In the genomic region with DNA sequence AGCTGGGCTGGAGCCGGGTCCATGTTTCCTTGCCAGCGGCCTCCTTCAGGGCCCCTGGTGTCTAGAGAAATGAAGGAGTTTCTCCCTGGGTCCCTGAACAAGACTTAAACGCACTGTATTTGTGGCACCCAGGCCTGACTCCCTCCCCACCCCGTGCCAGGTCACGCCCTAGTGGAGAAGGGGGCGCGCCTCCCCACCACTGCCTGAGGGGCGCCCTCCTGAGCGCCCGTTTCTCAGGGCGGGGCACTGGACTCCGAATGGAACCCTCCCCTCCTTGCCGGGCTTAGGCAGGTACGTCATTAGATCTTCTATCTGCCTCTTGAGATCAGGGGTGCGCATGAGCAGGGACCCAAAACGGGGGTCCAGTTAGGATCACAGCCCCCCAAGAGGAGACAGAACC, we compare ENCODE assay signal across 15 cellular contexts. TPM values are rescaled to one million over a fixed set of nuclear protein-coding genes. Genes with fewer than 3 reads are reported as not detected.
DNase-seq lines count a peak whose midpoint lies in the region; ATAC-seq, FAIRE-seq and TF ChIP-seq lines count a peak whose summit lies in the region.
"Had no signal": no experiment of that assay in that cellular context is flagged by ENCODE, and none has a peak within 500 bp of the region (broad histone marks: within the 10 kb centered on the region; RNA-seq: fewer than 3 reads in every experiment).

No MANE protein-coding gene starts in this region.

- no peak for TF ChIP-seq CTCF in SU-DHL-6 (IDR thresholded peaks at IDR 0.05; ENCODE audit: insufficient read depth, low read length, poor library complexity, severe bottlenecking)

- H4K20me1 ChIP-seq in SU-DHL-6 (ENCODE audit: low read depth, low read length), result no peaks in the 10 kb centered on the region

- WGBS in iPS DF 6.9 (ENCODE audit: insufficient coverage, insufficient read length), result no CpG with 5 or more reads among the region's 16 CpGs

- peak overlapping the region; percentile 52 for H3K4me2 ChIP-seq in SU-DHL-6 (ENCODE audit: low read depth, low read length, poor library complexity, severe bottlenecking)

- H3K36me3 ChIP-seq in SU-DHL-6 (ENCODE audit: low read length), result no peaks in the 10 kb centered on the region
- H3K36me3 ChIP-seq in iPS DF 6.9 (ENCODE audit: control insufficient read depth, insufficient read depth, low read length), result no peaks in the 10 kb centered on the region

- TF ChIP-seq POLR2A in GM12892 (IDR thresholded peaks at IDR 0.05; ENCODE audit: low read depth, low read length), result no peak

- peak overlapping the region; percentile 77 for H2AFZ ChIP-seq in SU-DHL-6 (ENCODE audit: low read depth, low read length, severe bottlenecking)

- H3K79me2 ChIP-seq in SU-DHL-6 (ENCODE audit: insufficient read depth, low read length), result no peaks in the 10 kb centered on the region

- H3K27me3 ChIP-seq in SU-DHL-6 (ENCODE audit: low read length), result no peaks in the 10 kb centered on the region
- peaks cover 1% of the 10 kb centered on the region; the same call in 1 of the 2 replicates for H3K27me3 ChIP-seq in iPS DF 6.9 (ENCODE audit: control insufficient read depth, insufficient read depth, low read length)
- H3K27me3 ChIP-seq: pancreas had no signal

- FAIRE-seq in GM12892 (lab: Jason Lieb, UNC), result peak; percentile 9
- FAIRE-seq: colon, GM19239, pancreas had no signal

- H3K27ac ChIP-seq in SU-DHL-6 (ENCODE audit: low read depth, low read length) (no peak overlapping the region), iPS DF 6.9 (ENCODE audit: low read length) (no peak overlapping the region), skin epidermis (peak overlapping the region in 3 of 21 experiments; percentile 27 to 74 (median 31))
- H3K27ac ChIP-seq: pancreas, SK-N-MC had no signal

- H3K4me1 ChIP-seq in iPS DF 6.9 (ENCODE audit: control insufficient read depth, insufficient read depth, low read length), result peaks cover 4% of the 10 kb centered on the region

- no peaks in the 10 kb centered on the region for H3F3A ChIP-seq in SU-DHL-6 (ENCODE audit: insufficient read depth)

- no peaks in the 10 kb centered on the region for H3K9me3 ChIP-seq in SU-DHL-6 (ENCODE audit: insufficient read depth, low read length)
- H3K9me3 ChIP-seq in iPS DF 6.9 (ENCODE audit: control insufficient read depth, insufficient read depth, low read length), result no peaks in the 10 kb centered on the region
- H3K9me3 ChIP-seq: pancreas had no signal

- no peak for DNase-seq in GM12892 (ENCODE audit: insufficient read length)
- DNase-seq in iPS DF 6.9 (ENCODE audit: low read depth, low spot score), result no peak
- DNase-seq in GM19240 (ENCODE audit: insufficient read length, low spot score), result no peak
- DNase-seq: activated T-cell treated with anti-CD3 and anti-CD28 coated beads, Interleukin-2, amount 50 U/mL, for 48 hours; GF-D8; KG1; NCI-H524 treated with DMSO at 0.1 percent for 48 hours had no signal

- no peaks in the 10 kb centered on the region for H3K9me2 ChIP-seq in SU-DHL-6 (replicated peaks; ENCODE audit: insufficient read depth, low read length)

- H3K4me3 ChIP-seq in SU-DHL-6 (ENCODE audit: insufficient read depth, low read length, poor library complexity, severe bottlenecking) (peak overlapping the region; percentile 45), iPS DF 6.9 (ENCODE audit: low read length) (peak overlapping the region; percentile 23; the same call in 1 of the 2 replicates), skin epidermis (peak overlapping the region in 5 of 7 experiments; percentile 10 to 42 (median 34))
- H3K4me3 ChIP-seq: SK-N-MC had no signal

- ATAC-seq in HG02884 (IDR thresholded peaks at IDR 0.05; ENCODE audit: unreplicated experiment) (no peak), HG02938 (IDR thresholded peaks at IDR 0.05; ENCODE audit: unreplicated experiment) (no peak)

- H3K9ac ChIP-seq in SU-DHL-6 (ENCODE audit: low read length), result peak overlapping the region; percentile 48; the same call in 1 of the 2 replicates

RNA-seq across cellular contexts. Expression of gene ODC1, which starts 16.3 kb away (rescaled TPM):
- polyA plus RNA-seq in GM12892 (2012; ENCODE audit: missing spikeins), result 220 TPM
